Comparison of ENCODE assay signal across 18 cellular contexts in the genomic region with DNA sequence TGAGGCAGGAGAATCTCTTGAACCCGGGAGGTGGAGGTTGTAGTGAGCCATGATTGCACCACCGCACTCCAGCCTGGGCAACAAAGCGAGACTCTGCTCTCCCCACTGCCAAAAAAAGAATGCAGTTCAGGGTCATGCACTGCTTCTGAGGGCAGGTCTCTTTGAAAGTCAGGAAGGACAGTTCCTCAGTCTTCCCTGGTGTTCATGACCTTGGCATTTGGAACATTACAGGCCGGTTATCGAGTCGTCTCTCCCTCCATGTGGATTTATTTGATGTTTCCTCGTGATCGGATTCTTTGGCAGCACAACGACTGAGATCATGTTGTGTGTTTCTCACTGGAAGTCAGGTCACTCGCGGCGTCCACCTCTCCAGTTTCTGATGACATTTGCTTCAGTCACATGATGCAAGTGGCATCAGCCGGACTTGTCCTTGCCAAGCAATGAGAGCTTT. TPM values are rescaled to one million over a fixed set of nuclear protein-coding genes. Genes with fewer than 3 reads are reported as not detected.
A peak's percentile ranks its signal among the peaks of the same experiment; 100 is the strongest.
DNase-seq lines count a peak whose midpoint lies in the region; ATAC-seq and TF ChIP-seq lines count a peak whose summit lies in the region.
"Had no signal": no experiment of that assay in that cellular context is flagged by ENCODE, and none has a peak within 500 bp of the region (broad histone marks: within the 10 kb centered on the region; RNA-seq: fewer than 3 reads in every experiment).

No MANE protein-coding gene starts in this region.

- WGBS in thyroid gland, 2 donors, result 19 to 36% methylated on average over 13 of the region's 13 CpGs

- DNase-seq in NCI-H2029 (lab: John Stamatoyannopoulos, UW) (peak; percentile 61), NCI-H2029 treated with DMSO at 0.1 percent for 48 hours (lab: John Stamatoyannopoulos, UW) (no peak), left lobe of liver (ENCODE audit: low spot score) (peak; percentile 94), thyroid gland (peak; percentile 91 to 95), D341Med (ENCODE audit: low spot score) (no peak)
- DNase-seq in stimulated activated CD4-positive, alpha-beta T cell treated with anti-CD3 and anti-CD28 coated beads, Interleukin-4, amount 100 ng/mL, for 1 hour, result no peak
- DNase-seq: activated CD8-positive, alpha-beta T cell treated with anti-CD3 and anti-CD28 coated beads, Interleukin-2, amount 10 ng/mL, durations not matched to agents 7 days and 5 days; CD8-positive, alpha-beta memory T cell; GF-D8; kidney glomerular epithelial cell; NCI-H1048; NCI-H446 treated with DMSO at 0.1 percent for 48 hours; OCI-M1; small intestine had no signal

- no peaks in the 10 kb centered on the region for H3K36me3 ChIP-seq in thyroid gland

- no peak overlapping the region for H3K4me3 ChIP-seq in thyroid gland (replicated peaks in 1 of 3)

- peak overlapping the region; percentile 82 to 94 (median 88) for H3K27ac ChIP-seq in thyroid gland

- intact Hi-C loops in thyroid gland (cut with DNase I), result no loop called here

- TF ChIP-seq CTCF in thyroid gland (IDR thresholded peaks at IDR 0.05), result no peak

- H3K9me3 ChIP-seq in thyroid gland, result no peaks in the 10 kb centered on the region

- peaks cover 4 to 9% of the 10 kb centered on the region in 2 donors for H3K4me1 ChIP-seq in thyroid gland

- no peaks in the 10 kb centered on the region for H3K27me3 ChIP-seq in thyroid gland

- peak; percentile 74 for ATAC-seq in left lobe of liver
- ATAC-seq: activated CD8-positive, alpha-beta T cell treated with anti-CD3 and anti-CD28 coated beads, Interleukin-2, amount 10 ng/mL, durations not matched to agents 7 days and 5 days; natural killer cell treated with Interleukin-12 subunit alpha and Interleukin-12 subunit beta and Interleukin-15 and Interleukin-18, amount 100 ng/mL, for 72 hours had no signal

- no peak for TF ChIP-seq POLR2A in thyroid gland (IDR thresholded peaks at IDR 0.05)

RNA-seq across cellular contexts. Expression of a gene that starts 17.2 kb away (rescaled TPM):
- total RNA-seq in left lobe of liver (0.75 TPM), thyroid gland (not detected)
- total RNA-seq: A172; activated CD8-positive, alpha-beta T cell treated with anti-CD3 and anti-CD28 coated beads, Interleukin-2, amount 10 ng/mL, durations not matched to agents 7 days and 5 days; CD8-positive, alpha-beta memory T cell; glomerular endothelial cell; natural killer cell treated with Interleukin-12 subunit alpha and Interleukin-12 subunit beta and Interleukin-15 and Interleukin-18, amount 100 ng/mL, for 72 hours; subcutaneous adipose tissue had no signal

RNA-seq across cellular contexts. Expression of a gene that starts 20.1 kb away (rescaled TPM):
- total RNA-seq in left lobe of liver (0.43 TPM), thyroid gland (1 to 10 TPM; 1.7 to 3.0 (median 2.0) TPM)

RNA-seq across cellular contexts. Expression of a gene that starts 25.8 kb away (rescaled TPM):
- total RNA-seq in left lobe of liver (not detected), thyroid gland (1 to 10 TPM in 2 of 4 donors, not detected in 2; 1.1 TPM)
- total RNA-seq: A172; activated CD8-positive, alpha-beta T cell treated with anti-CD3 and anti-CD28 coated beads, Interleukin-2, amount 10 ng/mL, durations not matched to agents 7 days and 5 days; CD8-positive, alpha-beta memory T cell; glomerular endothelial cell; natural killer cell treated with Interleukin-12 subunit alpha and Interleukin-12 subunit beta and Interleukin-15 and Interleukin-18, amount 100 ng/mL, for 72 hours had no signal

RNA-seq across cellular contexts. Expression of a gene that starts 32.1 kb away (rescaled TPM):
- total RNA-seq in left lobe of liver (3.1 TPM), thyroid gland (10 to 100 TPM in 2 of 4 donors, 1 to 10 TPM in 2; 9.7 to 25.8 (median 14.0) TPM)

RNA-seq across cellular contexts. Expression of a gene that starts 38.3 kb away (rescaled TPM):
- total RNA-seq in left lobe of liver, result 21.7 TPM
- total RNA-seq in thyroid gland, result 10 to 100 TPM; 35.4 to 52.8 (median 45.9) TPM

Comparison
In these comparisons a context has a peak if more than half of its experiments do, and no peak if none do; other contexts are left out.
1. DNase-seq: peak in NCI-H2029 (single experiment), left lobe of liver (single experiment) and thyroid gland (2 of 2); none in NCI-H2029 treated with DMSO at 0.1 percent for 48 hours (single experiment), stimulated activated CD4-positive, alpha-beta T cell treated with anti-CD3 and anti-CD28 coated beads, Interleukin-4, amount 100 ng/mL, for 1 hour (single experiment) and D341Med (single experiment).